25 cellular contexts compared by ENCODE assay signal in the genomic region with DNA sequence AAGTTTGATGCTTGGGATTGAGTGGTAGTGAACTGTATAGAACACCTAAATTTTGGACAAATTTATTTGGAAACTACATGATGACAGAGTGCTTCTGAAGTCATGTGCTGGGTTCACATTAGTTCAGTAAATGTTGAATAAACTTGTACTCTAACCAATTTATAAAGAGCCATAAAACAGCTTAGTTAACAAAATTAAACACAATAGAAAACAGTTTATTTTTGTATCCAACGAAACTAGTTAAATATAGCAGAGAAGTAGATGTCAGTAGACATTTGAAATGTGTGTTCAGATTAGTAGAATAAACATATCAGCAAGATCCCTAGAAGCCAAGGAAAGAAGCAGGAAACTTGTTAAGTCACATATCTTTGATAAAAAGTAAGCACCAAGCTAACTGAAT. TPM values are rescaled to one million over a fixed set of nuclear protein-coding genes. Genes with fewer than 3 reads are reported as not detected.
DNase-seq lines count a peak whose midpoint lies in the region; ATAC-seq, FAIRE-seq and TF ChIP-seq lines count a peak whose summit lies in the region.
"Had no signal": no experiment of that assay in that cellular context is flagged by ENCODE, and none has a peak within 500 bp of the region (broad histone marks: within the 10 kb centered on the region; RNA-seq: fewer than 3 reads in every experiment).

No MANE protein-coding gene starts in this region.

- H3K4me1 Mint-ChIP-seq in CD4-positive, alpha-beta T cell (ENCODE audit: low read depth): peaks cover 83% of the 10 kb centered on the region
- peaks cover 67% of the 10 kb centered on the region for H3K4me1 Mint-ChIP-seq in activated naive CD8-positive, alpha-beta T cell treated with anti-CD3 and anti-CD28 coated beads for 36 hours
- peaks cover 43% of the 10 kb centered on the region for H3K4me1 Mint-ChIP-seq in mesothelial cell of epicardium

- H3K27me3 Mint-ChIP-seq in CD4-positive, alpha-beta T cell: no peaks in the 10 kb centered on the region
- no peaks in the 10 kb centered on the region for H3K27me3 Mint-ChIP-seq in activated naive CD8-positive, alpha-beta T cell treated with anti-CD3 and anti-CD28 coated beads for 36 hours
- no peaks in the 10 kb centered on the region for H3K27me3 Mint-ChIP-seq in mesothelial cell of epicardium (ENCODE audit: low read depth)

- no peak overlapping the region for H2AFZ ChIP-seq in smooth muscle cell (ENCODE audit: low read depth)

- TF ChIP-seq CTCF in CD4-positive, alpha-beta T cell (IDR thresholded peaks at IDR 0.05): no peak
- TF ChIP-seq CTCF in D721Med (IDR thresholded peaks at IDR 0.05; ENCODE audit: insufficient read depth, missing control alignments) (no peak), mesothelial cell of epicardium (IDR thresholded peaks at IDR 0.05; ENCODE audit: unreplicated experiment) (no peak), smooth muscle cell (IDR thresholded peaks at IDR 0.05; ENCODE audit: borderline replicate concordance, insufficient read depth, poor library complexity, severe bottlenecking) (no peak)

- no peaks in the 10 kb centered on the region for H3K9me3 ChIP-seq in CD4-positive, alpha-beta T cell (ENCODE audit: control insufficient read depth, low read length)
- no peaks in the 10 kb centered on the region for H3K9me3 ChIP-seq in smooth muscle cell (replicated peaks; ENCODE audit: low read depth)
- H3K9me3 ChIP-seq: MG63, Peyer's patch had no signal

- peaks cover 20% of the 10 kb centered on the region for H3K36me3 Mint-ChIP-seq in CD4-positive, alpha-beta T cell (ENCODE audit: low read depth)
- H3K36me3 Mint-ChIP-seq in activated naive CD8-positive, alpha-beta T cell treated with anti-CD3 and anti-CD28 coated beads for 36 hours: peaks cover 38% of the 10 kb centered on the region
- peaks cover 3% of the 10 kb centered on the region for H3K36me3 Mint-ChIP-seq in mesothelial cell of epicardium

- CTCF ChIA-PET in CD4-positive, alpha-beta T cell (lab: Charles Lee): interaction anchor here (1.8 kb wide), 1 partner anchor 89 kb away, joined by 4 read pairs; no protein-coding TSS in a partner anchor

- WGBS in smooth muscle cell (ENCODE audit: low lambda C conversion rate): 41% methylated on average over 1 of the region's 1 CpG

- peaks cover 100% of the 10 kb centered on the region for H3K79me2 ChIP-seq in smooth muscle cell (ENCODE audit: low read depth)

- peak; percentile 96 for FAIRE-seq in D721Med (lab: Jason Lieb, UNC)
- FAIRE-seq: GM12878, GM18507, H1 had no signal

- peaks cover 100% of the 10 kb centered on the region for H4K20me1 ChIP-seq in smooth muscle cell (ENCODE audit: low read depth)

- no peaks in the 10 kb centered on the region for H3K27me3 ChIP-seq in CD4-positive, alpha-beta T cell (ENCODE audit: control insufficient read depth, insufficient read depth, low read length)
- no peaks in the 10 kb centered on the region for H3K27me3 ChIP-seq in smooth muscle cell (ENCODE audit: low read depth)
- H3K27me3 ChIP-seq: MG63, Peyer's patch had no signal

- no peak for DNase-seq in CD4-positive, alpha-beta T cell
- no peak for DNase-seq in D721Med (ENCODE audit: insufficient read length, low spot score)
- no peak for DNase-seq in activated naive CD8-positive, alpha-beta T cell treated with anti-CD3 and anti-CD28 coated beads for 36 hours
- DNase-seq in mesothelial cell of epicardium (ENCODE audit: low spot score in 2 of 2, unreplicated experiment in 2 of 2): no peak
- no peak for DNase-seq in midbrain (lab: John Stamatoyannopoulos, UW)
- no peak for DNase-seq in smooth muscle cell (lab: John Stamatoyannopoulos, UW; ENCODE audit: unreplicated experiment)
- DNase-seq: ACHN; C1 segment of cervical spinal cord; GF-D8; IMR-90; Kasumi-1; MG63; NCI-H1092; NCI-H1436 treated with DMSO at 0.1 percent for 48 hours; NCI-H2029 treated with DMSO at 0.1 percent for 48 hours; NCI-H2171; NCI-H526 treated with DMSO at 0.1 percent for 48 hours; NK-92 treated with Interleukin-12 subunit alpha and Interleukin-12 subunit beta, amount 100 ng/mL, for 24 hours; Peyer's patch had no signal

- H3K4me1 ChIP-seq in smooth muscle cell (ENCODE audit: low read depth): peaks cover 24% of the 10 kb centered on the region

- H3K36me3 ChIP-seq in smooth muscle cell (ENCODE audit: low read depth): no peaks in the 10 kb centered on the region
- H3K36me3 ChIP-seq: Peyer's patch had no signal

- peak overlapping the region; percentile 45 for H3K27ac Mint-ChIP-seq in CD4-positive, alpha-beta T cell
- peak overlapping the region; percentile 8 for H3K27ac Mint-ChIP-seq in activated naive CD8-positive, alpha-beta T cell treated with anti-CD3 and anti-CD28 coated beads for 36 hours
- H3K27ac Mint-ChIP-seq in mesothelial cell of epicardium: peak overlapping the region; percentile 18

- no peak overlapping the region for H3K4me3 ChIP-seq in smooth muscle cell
- H3K4me3 ChIP-seq: GM12878, MG63, Peyer's patch had no signal

- no peaks in the 10 kb centered on the region for H3F3A ChIP-seq in smooth muscle cell (ENCODE audit: low read depth)

- no peak overlapping the region for H3K27ac ChIP-seq in CD4-positive, alpha-beta T cell (ENCODE audit: low read depth, low read length)
- H3K27ac ChIP-seq in smooth muscle cell (ENCODE audit: low read depth): no peak overlapping the region
- H3K27ac ChIP-seq: HL-60, Peyer's patch had no signal

- H3K4me2 ChIP-seq in smooth muscle cell: no peak overlapping the region

- no peak for ATAC-seq in CD4-positive, alpha-beta T cell (ENCODE audit: poor library complexity)
- no peak for ATAC-seq in GM21723 (IDR thresholded peaks at IDR 0.05; ENCODE audit: unreplicated experiment)
- no peak for ATAC-seq in HG02840 (IDR thresholded peaks at IDR 0.05; ENCODE audit: low FRiP score, unreplicated experiment)
- ATAC-seq: GM12878 had no signal

- H3K4me3 Mint-ChIP-seq in CD4-positive, alpha-beta T cell: peak overlapping the region; percentile 26
- H3K4me3 Mint-ChIP-seq in activated naive CD8-positive, alpha-beta T cell treated with anti-CD3 and anti-CD28 coated beads for 36 hours: no peak overlapping the region
- no peak overlapping the region for H3K4me3 Mint-ChIP-seq in mesothelial cell of epicardium

- no peak overlapping the region for H3K9ac ChIP-seq in smooth muscle cell (ENCODE audit: low read depth)

- no peaks in the 10 kb centered on the region for H3K9me3 Mint-ChIP-seq in CD4-positive, alpha-beta T cell
- H3K9me3 Mint-ChIP-seq in activated naive CD8-positive, alpha-beta T cell treated with anti-CD3 and anti-CD28 coated beads for 36 hours: no peaks in the 10 kb centered on the region
- no peaks in the 10 kb centered on the region for H3K9me3 Mint-ChIP-seq in mesothelial cell of epicardium

- intact Hi-C loops in CD4-positive, alpha-beta T cell (cut with DNase I, micrococcal nuclease): no loop called here

- POLR2A ChIA-PET in CD4-positive, alpha-beta T cell (lab: Charles Lee): interaction anchor here (0.8 kb wide), 1 partner anchor 17 kb away, joined by 3 read pairs; no protein-coding TSS in a partner anchor

RNA-seq across cellular contexts. Expression of gene SCAF8, which starts 32.1 kb away (rescaled TPM):
- 10 to 100 TPM; 82.6 to 83.8 TPM for total RNA-seq in CD4-positive, alpha-beta T cell
- total RNA-seq in activated naive CD8-positive, alpha-beta T cell treated with anti-CD3 and anti-CD28 coated beads for 36 hours: 10 to 100 TPM; 39.8 to 43.8 TPM
- total RNA-seq in mesothelial cell of epicardium (75.8 to 79.9 TPM (median 76.7 TPM) in 3 replicates), smooth muscle cell (37.6 and 39.3 TPM in 2 replicates)
- 12.3 and 12.7 TPM in 2 replicates for polyA plus RNA-seq in smooth muscle cell
